ENCODE assay signal across 5 cellular contexts in the genomic region with DNA sequence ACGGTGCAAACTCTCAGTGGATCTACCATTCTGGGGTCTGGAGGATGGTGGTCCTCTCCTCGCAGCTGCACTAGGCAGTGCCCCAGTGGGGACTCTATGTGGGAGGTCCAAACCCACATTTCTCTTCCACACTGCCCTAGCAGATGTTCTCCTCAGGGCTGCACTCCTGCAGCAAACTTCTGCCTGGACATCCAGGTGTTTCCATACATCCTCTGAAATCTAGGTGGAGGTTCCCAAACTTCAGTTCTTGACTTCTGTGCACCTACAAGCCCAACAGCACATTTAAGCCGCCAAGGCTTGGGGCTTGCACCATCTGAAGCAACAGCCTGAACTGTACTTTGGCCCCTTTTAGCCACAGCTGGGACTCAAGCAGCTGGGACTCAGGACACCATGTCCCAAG.
DNase-seq lines count a peak whose midpoint lies in the region; ATAC-seq, FAIRE-seq and TF ChIP-seq lines count a peak whose summit lies in the region.
"Not testable (repeated sequence)": the region's sequence is repeated elsewhere in the genome, so short reads cannot be mapped to it uniquely, and the experiment has no call there.

No MANE protein-coding gene starts in this region.

- not testable (repeated sequence) for H3K36me3 ChIP-seq in HEK293 (ENCODE audit: control insufficient read depth in 2 of 2, insufficient read depth in 1 of 2, low read length in 2 of 2); astrocyte (ENCODE audit: insufficient read depth, low read length); K562 (ENCODE audit: control insufficient read depth, insufficient read depth, low read length)

- not testable (repeated sequence) for H3K4me2 ChIP-seq in astrocyte (ENCODE audit: low read length); K562 (ENCODE audit: insufficient read depth, low read length)

- not testable (repeated sequence) for ATAC-seq in K562

- not testable (repeated sequence) for TF ChIP-seq CTCF in HEK293 (tag by site-specific recombination; IDR thresholded peaks at IDR 0.05); astrocyte (IDR thresholded peaks at IDR 0.05; ENCODE audit: insufficient read depth, low read depth, low read length); K562 (IDR thresholded peaks at IDR 0.05 in 2 of 3, conservative IDR thresholded peaks at IDR 0.05 in 1 of 3; ENCODE audit: insufficient read depth in 2 of 3, low read depth in 1 of 3, low read length in 3 of 3)

- DNase-seq in DMS 273 (lab: John Stamatoyannopoulos, UW; ENCODE audit: unreplicated experiment) (peak; percentile 2), DMS53 (lab: John Stamatoyannopoulos, UW) (peak; percentile 2)
- not testable (repeated sequence) for DNase-seq in astrocyte (ENCODE audit: low read depth); K562 (ENCODE audit: extremely low read depth in 1 of 4, low spot score in 3 of 4)

- CTCF ChIA-PET in HEK293 (lab: Yijun Ruan, JAX); K562 (lab: Yijun Ruan, JAX; ENCODE audit: low intra/inter-chr PET ratio): not testable (repeated sequence)

- intact Hi-C loops in K562 (cut with micrococcal nuclease) = not testable (repeated sequence)

- POLR2A ChIA-PET in HEK293 (lab: Yijun Ruan, JAX); K562 (lab: Yijun Ruan, JAX): not testable (repeated sequence)

- BruUV-seq in K562 (replicated peaks; lab: Mats Ljungman, UMichigan) = not testable (repeated sequence)

- not testable (repeated sequence) for H3K27me3 Mint-ChIP-seq in astrocyte (ENCODE audit: low read depth, unreplicated experiment)

- peak; percentile 78 for FAIRE-seq in astrocyte (lab: Jason Lieb, UNC)
- not testable (repeated sequence) for FAIRE-seq in K562 (lab: Jason Lieb, UNC)

- H3K27me3 ChIP-seq in astrocyte (ENCODE audit: insufficient read depth, low read length); K562 (ENCODE audit: control insufficient read depth in 2 of 2, insufficient read depth in 2 of 2, low read length in 2 of 2): not testable (repeated sequence)

- not testable (repeated sequence) for H3K4me3 Mint-ChIP-seq in astrocyte (ENCODE audit: unreplicated experiment)

- H3K9me3 Mint-ChIP-seq in astrocyte (ENCODE audit: unreplicated experiment) = not testable (repeated sequence)

- H3K27ac Mint-ChIP-seq in astrocyte (ENCODE audit: unreplicated experiment) = not testable (repeated sequence)

- H3K27ac ChIP-seq in HEK293 (ENCODE audit: extremely low read depth, low read depth, low read length); astrocyte (ENCODE audit: low read depth, low read length); K562 (ENCODE audit: extremely low read depth, low read depth, low read length): not testable (repeated sequence)

- TF ChIP-seq RAD21 in K562 (CRISPR knock-in tag; conservative IDR thresholded peaks at IDR 0.05 in 1 of 2, IDR thresholded peaks at IDR 0.05 in 1 of 2) = not testable (repeated sequence)

- H3K36me3 Mint-ChIP-seq in astrocyte (ENCODE audit: low read depth, unreplicated experiment) = not testable (repeated sequence)

- not testable (repeated sequence) for TF ChIP-seq EP300 in K562 (IDR thresholded peaks at IDR 0.05; ENCODE audit: low read length)

- H2AFZ ChIP-seq in astrocyte (ENCODE audit: low read depth, low read length); K562 (ENCODE audit: low read depth, low read length): not testable (repeated sequence)

- in situ Hi-C loops in K562 (cut with MboI) = not testable (repeated sequence)

- not testable (repeated sequence) for H4K20me1 ChIP-seq in astrocyte (ENCODE audit: insufficient read depth, low read length); K562 (replicated peaks; ENCODE audit: control insufficient read depth, insufficient read depth, low read length)

- not testable (repeated sequence) for H3K9me3 ChIP-seq in HEK293 (ENCODE audit: control insufficient read depth, insufficient read depth, low read depth, low read length); astrocyte (ENCODE audit: insufficient read depth, low read depth, low read length); K562 (replicated peaks; ENCODE audit: control insufficient read depth, insufficient read depth, low read depth, low read length)

- H3K4me3 ChIP-seq in HEK293 (ENCODE audit: low read depth, low read length); astrocyte (ENCODE audit: insufficient read depth, low read depth, low read length); K562: not testable (repeated sequence)

- not testable (repeated sequence) for H3K4me1 ChIP-seq in HEK293 (ENCODE audit: control insufficient read depth, insufficient read depth, low read length); astrocyte (ENCODE audit: insufficient read depth, low read length); K562 (replicated peaks in 1 of 2; ENCODE audit: control insufficient read depth in 2 of 2, insufficient read depth in 2 of 2, low read length in 2 of 2)

- WGBS in K562 (ENCODE audit: insufficient coverage, low coverage, missing lambda C conversion rate) = 0% methylated on average over 2 of the region's 3 CpGs

- H3K9me1 ChIP-seq in K562 (ENCODE audit: control insufficient read depth, insufficient read depth, low read length) = not testable (repeated sequence)

- H3K79me2 ChIP-seq in astrocyte (ENCODE audit: insufficient read depth, low read length); K562 (ENCODE audit: control insufficient read depth, insufficient read depth, low read length): not testable (repeated sequence)

- TF ChIP-seq POLR2A in K562 (conservative IDR thresholded peaks at IDR 0.05) = not testable (repeated sequence)

- H3K4me1 Mint-ChIP-seq in astrocyte (ENCODE audit: low read depth, unreplicated experiment) = not testable (repeated sequence)

- not testable (repeated sequence) for H3K9ac ChIP-seq in astrocyte (ENCODE audit: low read length); K562 (ENCODE audit: insufficient read depth in 1 of 2, low read depth in 2 of 2, low read length in 2 of 2)

TF ChIP-seq in HEK293, 187 proteins besides CTCF, POLR2A, EP300 and RAD21:
- TF ChIP-seq TRIM28 (IDR thresholded peaks at IDR 0.05; ENCODE audit: borderline replicate concordance, low read length) = peak; percentile 59; the same call in 1 of the 2 replicates
- TF ChIP-seq SETDB1 (IDR thresholded peaks at IDR 0.05; ENCODE audit: insufficient read length, low read length) = peak; percentile 68

TF ChIP-seq in K562, 482 proteins besides CTCF, POLR2A, EP300 and RAD21:
- TF ChIP-seq CBX5 (IDR thresholded peaks at IDR 0.05; ENCODE audit: borderline replicate concordance, low read depth) = peak; percentile 67; the same call in 1 of the 2 replicates
